ENCODE assay signal across 8 cellular contexts in genomic region chr14:24368215-24368561, GRCh38. TPM values are rescaled to one million over a fixed set of nuclear protein-coding genes. Genes with fewer than 3 reads are reported as not detected.
DNase-seq lines count a peak whose midpoint lies in the region; ATAC-seq and TF ChIP-seq lines count a peak whose summit lies in the region.

No MANE protein-coding gene starts in this region.

- peaks cover 32% of the 10 kb centered on the region for H3K36me3 Mint-ChIP-seq in Calu3 (ENCODE audit: insufficient read depth, unreplicated experiment)

- H3K9me3 Mint-ChIP-seq in Calu3 (ENCODE audit: low read depth, unreplicated experiment), result no peaks in the 10 kb centered on the region

- H3K4me2 ChIP-seq in fibroblast of lung (ENCODE audit: extremely low read depth, insufficient read depth, low read length), result peak overlapping the region; percentile 70

- H4K20me1 ChIP-seq in fibroblast of lung (ENCODE audit: control insufficient read depth, extremely low read depth, insufficient read depth, low read length), result no peaks in the 10 kb centered on the region

- no peak for TF ChIP-seq CTCF in Calu3 (IDR thresholded peaks at IDR 0.05; ENCODE audit: unreplicated experiment)
- TF ChIP-seq CTCF in Peyer's patch (IDR thresholded peaks at IDR 0.05), result no peak
- TF ChIP-seq CTCF in fibroblast of lung (conservative IDR thresholded peaks at IDR 0.05 in 1 of 2, IDR thresholded peaks at IDR 0.05 in 1 of 2; ENCODE audit: low read depth in 1 of 2, low read length in 2 of 2), result no peak
- no peak for TF ChIP-seq CTCF in psoas muscle (IDR thresholded peaks at IDR 0.05)

- no TSS peak for BruUV-seq in Calu3 (replicated peaks; lab: Mats Ljungman, UMichigan)

- H3K9ac ChIP-seq in fibroblast of lung (ENCODE audit: insufficient read depth, low read length), result peak overlapping the region; percentile 91

- H3K9me3 ChIP-seq in Peyer's patch (no peaks in the 10 kb centered on the region), fibroblast of lung (ENCODE audit: control insufficient read depth, insufficient read depth, low read depth, low read length) (no peaks in the 10 kb centered on the region), psoas muscle (no peaks in the 10 kb centered on the region)

- peaks cover 0 to 33% (median 15%) of the 10 kb centered on the region in 4 donors for H3K4me1 ChIP-seq in Peyer's patch
- peaks cover 31% of the 10 kb centered on the region for H3K4me1 ChIP-seq in fibroblast of lung (ENCODE audit: control insufficient read depth, extremely low read depth, insufficient read depth, low read length)
- peaks cover 12% of the 10 kb centered on the region for H3K4me1 ChIP-seq in psoas muscle

- H3K27me3 ChIP-seq in Peyer's patch, result no peaks in the 10 kb centered on the region
- no peaks in the 10 kb centered on the region for H3K27me3 ChIP-seq in fibroblast of lung (ENCODE audit: control insufficient read depth, insufficient read depth, low read length)
- H3K27me3 ChIP-seq in psoas muscle (ENCODE audit: insufficient read depth in 3 of 3, low read length in 2 of 3), result peaks cover 0 to 47% (median 12%) of the 10 kb centered on the region in 3 donors

- no peaks in the 10 kb centered on the region for H3K27me3 Mint-ChIP-seq in Calu3 (ENCODE audit: unreplicated experiment)

- H3K4me3 ChIP-seq in Peyer's patch (peak overlapping the region; percentile 38 to 65 (median 56)), fibroblast of lung (replicated peaks in 1 of 4; ENCODE audit: control extremely low read depth in 1 of 4, insufficient read depth in 1 of 4, low read depth in 3 of 4, low read length in 4 of 4) (peak overlapping the region; percentile 79 to 100 (median 90)), psoas muscle (peak overlapping the region; percentile 64)

- H3K27ac ChIP-seq in Peyer's patch, result peak overlapping the region; percentile 73 to 87 (median 80)
- peak overlapping the region; percentile 92 for H3K27ac ChIP-seq in fibroblast of lung (ENCODE audit: insufficient read depth, low read length)
- peak overlapping the region; percentile 55 for H3K27ac ChIP-seq in psoas muscle

- H3K79me2 ChIP-seq in fibroblast of lung (ENCODE audit: control insufficient read depth, insufficient read depth, low read length), result peaks cover 9% of the 10 kb centered on the region

- no peak overlapping the region for H2AFZ ChIP-seq in fibroblast of lung (ENCODE audit: low read length)

- peak overlapping the region; percentile 66 for H3K4me3 Mint-ChIP-seq in Calu3 (ENCODE audit: low read depth, unreplicated experiment)

- intact Hi-C loops in Calu3 (cut with micrococcal nuclease; ENCODE audit: unreplicated experiment), result loop anchor here (5.0 kb wide), 1 partner anchor 36 kb away; no protein-coding TSS in a partner anchor
- intact Hi-C loops in psoas muscle (cut with DNase I), result no loop called here

- TF ChIP-seq POLR2A in Peyer's patch (IDR thresholded peaks at IDR 0.05), result no peak

- no peak overlapping the region for H3K27ac Mint-ChIP-seq in Calu3 (ENCODE audit: unreplicated experiment)

- 1% methylated on average over 14 to 15 of the region's 15 CpGs for WGBS in psoas muscle, 3 donors

- CTCF ChIA-PET in Calu3 (lab: Charles Lee), result no interaction called here

- H3K36me3 ChIP-seq in Peyer's patch (no peaks in the 10 kb centered on the region), fibroblast of lung (ENCODE audit: control insufficient read depth, insufficient read depth, low read length) (peaks cover 10% of the 10 kb centered on the region), psoas muscle (ENCODE audit: insufficient read depth in 1 of 2, low read depth in 1 of 2) (no peaks in the 10 kb centered on the region)

- DNase-seq in Calu3, result no peak
- DNase-seq in Peyer's patch, result peak in 1 of 3 donors; percentile 18
- DNase-seq in fibroblast of lung (ENCODE audit: low read depth in 2 of 2), result no peak
- DNase-seq in psoas muscle, result peak in 1 of 2 donors; percentile 57
- no peak for DNase-seq in DMS153 treated with DMSO at 0.1 percent for 48 hours (lab: John Stamatoyannopoulos, UW; ENCODE audit: unreplicated experiment)
- DNase-seq in NCI-H2107 (lab: John Stamatoyannopoulos, UW), result no peak

- H3K4me1 Mint-ChIP-seq in Calu3 (ENCODE audit: low read depth, unreplicated experiment), result peaks cover 11% of the 10 kb centered on the region

- ATAC-seq in psoas muscle (no peak), GM21723 (IDR thresholded peaks at IDR 0.05; ENCODE audit: unreplicated experiment) (no peak), HG02938 (IDR thresholded peaks at IDR 0.05; ENCODE audit: unreplicated experiment) (no peak)

RNA-seq across cellular contexts. Expression of gene NFATC4, which starts 0.2 kb away (rescaled TPM):
- total RNA-seq in Calu3 (2022) (10.7 and 12.8 TPM in 2 replicates), Peyer's patch (10 to 100 TPM in 3 of 4 donors, 1 to 10 TPM in 1; 6.5 to 52.0 (median 21.5) TPM), fibroblast of lung (33.1 and 59.9 TPM in 2 replicates), psoas muscle (10 to 100 TPM in 2 of 4 donors, 1 to 10 TPM in 2; 2.7 to 12.0 (median 7.8) TPM)
- polyA plus RNA-seq in fibroblast of lung (23.8 and 27.1 TPM in 2 replicates), psoas muscle (1 to 10 TPM; 5.5 to 7.9 (median 7.3) TPM)
- polyA plus RNA-seq in fibroblast of lung (2012), result 65.3 and 70.8 TPM in 2 replicates
- polyA minus RNA-seq in fibroblast of lung (ENCODE audit: low replicate concordance), result 118 and 136 TPM in 2 replicates

RNA-seq across cellular contexts. Expression of gene RIPK3, which starts 28.4 kb away (rescaled TPM):
- 11.0 and 12.6 TPM in 2 replicates for total RNA-seq in Calu3 (2022)
- 10 to 100 TPM; 45.2 to 72.0 (median 64.0) TPM for total RNA-seq in Peyer's patch
- 0.26 and 0.33 TPM in 2 replicates for total RNA-seq in fibroblast of lung
- 0.20 and 0.34 TPM in 2 replicates for polyA plus RNA-seq in fibroblast of lung
- 0.09 and 0.33 TPM in 2 replicates for polyA plus RNA-seq in fibroblast of lung (2012)
- polyA minus RNA-seq in fibroblast of lung (ENCODE audit: low replicate concordance), result not detected in 2 replicates
- total RNA-seq in psoas muscle, result 1 to 10 TPM; 1.1 to 1.9 (median 1.4) TPM
- polyA plus RNA-seq in psoas muscle, result 1 to 10 TPM in 1 of 3 donors, under 1 TPM in 2; 0.94 to 1.7 (median 0.97) TPM

RNA-seq across cellular contexts. Expression of gene NYNRIN, which starts 30.6 kb away (rescaled TPM):
- total RNA-seq in Calu3 (2022) (7.5 and 8.4 TPM in 2 replicates), Peyer's patch (10 to 100 TPM in 2 of 4 donors, 1 to 10 TPM in 2; 3.2 to 15.5 (median 10.3) TPM), fibroblast of lung (8.2 and 16.2 TPM in 2 replicates), psoas muscle (1 to 10 TPM; 2.1 to 8.0 (median 2.4) TPM)
- polyA plus RNA-seq in fibroblast of lung (7.2 and 7.7 TPM in 2 replicates), psoas muscle (1 to 10 TPM; 1.1 to 1.5 (median 1.2) TPM)
- 7.5 and 10.6 TPM in 2 replicates for polyA plus RNA-seq in fibroblast of lung (2012)
- 33.7 and 51.2 TPM in 2 replicates for polyA minus RNA-seq in fibroblast of lung (ENCODE audit: low replicate concordance)

RNA-seq across cellular contexts. Expression of gene ADCY4, which starts 33.3 kb away (rescaled TPM):
- total RNA-seq in Calu3 (2022) (3.0 and 3.4 TPM in 2 replicates), Peyer's patch (10 to 100 TPM; 12.1 to 53.6 (median 26.9) TPM), fibroblast of lung (1.3 and 7.4 TPM in 2 replicates), psoas muscle (10 to 100 TPM in 3 of 4 donors, 1 to 10 TPM in 1; 8.6 to 13.9 (median 11.2) TPM)
- polyA plus RNA-seq in fibroblast of lung (0.43 and 1.4 TPM in 2 replicates), psoas muscle (10 to 100 TPM in 1 of 3 donors, 1 to 10 TPM in 2; 7.0 to 10.8 (median 7.7) TPM)
- 0.28 and 1.7 TPM in 2 replicates for polyA plus RNA-seq in fibroblast of lung (2012)
- 4.2 and 12.0 TPM in 2 replicates for polyA minus RNA-seq in fibroblast of lung (ENCODE audit: low replicate concordance)

RNA-seq across cellular contexts. Expression of gene LTB4R, which starts 56.9 kb away (rescaled TPM):
- total RNA-seq in Calu3 (2022), result 13.4 and 18.7 TPM in 2 replicates
- 10 to 100 TPM in 2 of 4 donors, 1 to 10 TPM in 2; 5.1 to 28.5 (median 10.1) TPM for total RNA-seq in Peyer's patch
- 0.66 and 1.0 TPM in 2 replicates for total RNA-seq in fibroblast of lung
- polyA plus RNA-seq in fibroblast of lung, result 0.49 and 0.62 TPM in 2 replicates
- polyA plus RNA-seq in fibroblast of lung (2012), result 0.40 and 1.1 TPM in 2 replicates
- 0.39 and 1.2 TPM in 2 replicates for polyA minus RNA-seq in fibroblast of lung (ENCODE audit: low replicate concordance)
- total RNA-seq in psoas muscle, result 1 to 10 TPM; 1.1 to 2.1 (median 2.0) TPM
- 1 to 10 TPM in 1 of 3 donors, under 1 TPM in 2; 0.35 to 2.0 (median 0.65) TPM for polyA plus RNA-seq in psoas muscle
